ENCODE assay signal across 9 cellular contexts in the genomic region with DNA sequence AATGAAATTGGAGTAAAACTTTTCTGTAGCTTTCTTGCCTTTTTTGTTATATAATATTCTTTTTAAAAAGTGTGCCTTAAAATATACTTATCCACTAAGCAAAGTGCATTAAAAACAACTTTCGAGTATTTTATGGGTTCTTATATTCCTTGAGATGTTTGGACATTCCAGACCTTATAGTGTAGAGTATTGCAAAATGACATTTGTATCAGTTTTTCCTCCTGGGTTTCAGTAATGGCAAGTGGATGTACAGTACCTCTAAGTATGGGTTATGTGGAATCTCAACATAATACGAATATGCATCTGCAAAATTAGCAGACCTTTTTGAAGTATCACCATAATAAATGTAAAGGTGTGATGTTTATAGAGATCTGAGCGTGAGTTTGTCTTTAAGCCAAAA. TPM values are rescaled to one million over a fixed set of nuclear protein-coding genes. Genes with fewer than 3 reads are reported as not detected.
DNase-seq lines count a peak whose midpoint lies in the region; TF ChIP-seq lines count a peak whose summit lies in the region.
"Had no signal": no experiment of that assay in that cellular context is flagged by ENCODE, and none has a peak within 500 bp of the region (broad histone marks: within the 10 kb centered on the region; RNA-seq: fewer than 3 reads in every experiment).

No MANE protein-coding gene starts in this region.

- H3K27me3 ChIP-seq in SJCRH30 (no peaks in the 10 kb centered on the region), fibroblast of lung (ENCODE audit: control insufficient read depth, insufficient read depth, low read length) (no peaks in the 10 kb centered on the region), sigmoid colon (no peaks in the 10 kb centered on the region)

- TF ChIP-seq EP300 in sigmoid colon (IDR thresholded peaks at IDR 0.05): no peak

- H3K27ac ChIP-seq in SJCRH30: no peak overlapping the region
- H3K27ac ChIP-seq in fibroblast of lung (ENCODE audit: insufficient read depth, low read length): peak overlapping the region; percentile 97
- H3K27ac ChIP-seq in sigmoid colon: peak overlapping the region in 3 of 4 donors; percentile 92 to 100 (median 99)

- intact Hi-C loops in sigmoid colon (cut with DNase I): loop anchor here (5.0 kb wide), 1 partner anchor 55 kb away; no protein-coding TSS in a partner anchor

- TF ChIP-seq POLR2A in sigmoid colon (IDR thresholded peaks at IDR 0.05): no peak

- peaks cover 11% of the 10 kb centered on the region for H4K20me1 ChIP-seq in fibroblast of lung (ENCODE audit: control insufficient read depth, extremely low read depth, insufficient read depth, low read length)

- 5 to 12% methylated on average over 3 of the region's 3 CpGs for WGBS in sigmoid colon, 2 donors

- H3K4me2 ChIP-seq in fibroblast of lung (ENCODE audit: extremely low read depth, insufficient read depth, low read length): peak overlapping the region; percentile 92

- peaks cover 75% of the 10 kb centered on the region for H3K79me2 ChIP-seq in fibroblast of lung (ENCODE audit: control insufficient read depth, insufficient read depth, low read length)

- H3K9me3 ChIP-seq in SJCRH30 (replicated peaks): no peaks in the 10 kb centered on the region
- no peaks in the 10 kb centered on the region for H3K9me3 ChIP-seq in fibroblast of lung (ENCODE audit: control insufficient read depth, insufficient read depth, low read depth, low read length)
- no peaks in the 10 kb centered on the region for H3K9me3 ChIP-seq in sigmoid colon

- TF ChIP-seq CTCF in GM12875 (IDR thresholded peaks at IDR 0.05; ENCODE audit: borderline replicate concordance, insufficient read depth, low read depth, low read length) (no peak), fibroblast of lung (conservative IDR thresholded peaks at IDR 0.05 in 1 of 2, IDR thresholded peaks at IDR 0.05 in 1 of 2; ENCODE audit: low read depth in 1 of 2, low read length in 2 of 2) (no peak), sigmoid colon (IDR thresholded peaks at IDR 0.05) (no peak)

- no peak for DNase-seq in SJCRH30
- peak; percentile 10 to 36 for DNase-seq in fibroblast of lung (ENCODE audit: low read depth in 2 of 2)
- DNase-seq in sigmoid colon: no peak
- no peak for DNase-seq in NCI-H446 treated with DMSO at 0.1 percent for 48 hours (lab: John Stamatoyannopoulos, UW)
- DNase-seq in CD1c-positive myeloid dendritic cell (ENCODE audit: extremely low spot score): no peak
- DNase-seq in AG08396 (ENCODE audit: low spot score): no peak
- no peak for DNase-seq in stimulated activated CD4-positive, alpha-beta T cell treated with anti-CD3 and anti-CD28 coated beads, Interleukin-4, amount 100 ng/mL, for 4 hours
- DNase-seq: GOT3 had no signal

- no peaks in the 10 kb centered on the region for H3K4me1 ChIP-seq in SJCRH30
- peaks cover 5% of the 10 kb centered on the region for H3K4me1 ChIP-seq in fibroblast of lung (ENCODE audit: control insufficient read depth, extremely low read depth, insufficient read depth, low read length)
- H3K4me1 ChIP-seq in sigmoid colon: peaks cover 0 to 58% (median 50%) of the 10 kb centered on the region in 4 donors

- no peak overlapping the region for H3K9ac ChIP-seq in fibroblast of lung (ENCODE audit: insufficient read depth, low read length)

- H3K36me3 ChIP-seq in SJCRH30 (peaks cover 4% of the 10 kb centered on the region), fibroblast of lung (ENCODE audit: control insufficient read depth, insufficient read depth, low read length) (no peaks in the 10 kb centered on the region), sigmoid colon (no peaks in the 10 kb centered on the region)

- no peak overlapping the region for H2AFZ ChIP-seq in fibroblast of lung (ENCODE audit: low read length)

- H3K4me3 ChIP-seq in GM12875 (ENCODE audit: low read depth, low read length) (peak overlapping the region; percentile 87), SJCRH30 (peak overlapping the region; percentile 88), fibroblast of lung (replicated peaks in 1 of 4; ENCODE audit: control extremely low read depth in 1 of 4, insufficient read depth in 1 of 4, low read depth in 3 of 4, low read length in 4 of 4) (peak overlapping the region; percentile 56 to 97 (median 90)), sigmoid colon (peak overlapping the region; percentile 5 to 94 (median 92))

RNA-seq across cellular contexts. Expression of a gene that starts 2.7 kb away (rescaled TPM):
- total RNA-seq in SJCRH30 (2014; rRNA removed; shearing (Covaris generic)): 55.8 and 70.5 TPM in 2 replicates
- total RNA-seq in fibroblast of lung (76.3 and 76.8 TPM in 2 replicates), sigmoid colon (10 to 100 TPM; 63.8 to 80.0 (median 71.6) TPM)
- polyA plus RNA-seq in fibroblast of lung (32.7 and 35.3 TPM in 2 replicates), sigmoid colon (10 to 100 TPM in 2 of 3 donors, 1 to 10 TPM in 1; 8.4 to 20.8 (median 13.2) TPM)
- 18.0 and 19.5 TPM in 2 replicates for polyA plus RNA-seq in fibroblast of lung (2012)
- polyA minus RNA-seq in fibroblast of lung (ENCODE audit: low replicate concordance): 18.2 and 34.5 TPM in 2 replicates

Comparison
In these comparisons a context has a peak if more than half of its experiments do, and no peak if none do; other contexts are left out.
1. DNase-seq: peak in fibroblast of lung (2 of 2); none in SJCRH30 (0 of 2), sigmoid colon (single experiment), NCI-H446 treated with DMSO at 0.1 percent for 48 hours (single experiment), CD1c-positive myeloid dendritic cell (single experiment), AG08396 (single experiment) and stimulated activated CD4-positive, alpha-beta T cell treated with anti-CD3 and anti-CD28 coated beads, Interleukin-4, amount 100 ng/mL, for 4 hours (0 of 2).
2. Peak in every context shown above with its lines, with median percentiles within 50 percentile points of each other: H3K4me3 ChIP-seq.